In the genomic region with DNA sequence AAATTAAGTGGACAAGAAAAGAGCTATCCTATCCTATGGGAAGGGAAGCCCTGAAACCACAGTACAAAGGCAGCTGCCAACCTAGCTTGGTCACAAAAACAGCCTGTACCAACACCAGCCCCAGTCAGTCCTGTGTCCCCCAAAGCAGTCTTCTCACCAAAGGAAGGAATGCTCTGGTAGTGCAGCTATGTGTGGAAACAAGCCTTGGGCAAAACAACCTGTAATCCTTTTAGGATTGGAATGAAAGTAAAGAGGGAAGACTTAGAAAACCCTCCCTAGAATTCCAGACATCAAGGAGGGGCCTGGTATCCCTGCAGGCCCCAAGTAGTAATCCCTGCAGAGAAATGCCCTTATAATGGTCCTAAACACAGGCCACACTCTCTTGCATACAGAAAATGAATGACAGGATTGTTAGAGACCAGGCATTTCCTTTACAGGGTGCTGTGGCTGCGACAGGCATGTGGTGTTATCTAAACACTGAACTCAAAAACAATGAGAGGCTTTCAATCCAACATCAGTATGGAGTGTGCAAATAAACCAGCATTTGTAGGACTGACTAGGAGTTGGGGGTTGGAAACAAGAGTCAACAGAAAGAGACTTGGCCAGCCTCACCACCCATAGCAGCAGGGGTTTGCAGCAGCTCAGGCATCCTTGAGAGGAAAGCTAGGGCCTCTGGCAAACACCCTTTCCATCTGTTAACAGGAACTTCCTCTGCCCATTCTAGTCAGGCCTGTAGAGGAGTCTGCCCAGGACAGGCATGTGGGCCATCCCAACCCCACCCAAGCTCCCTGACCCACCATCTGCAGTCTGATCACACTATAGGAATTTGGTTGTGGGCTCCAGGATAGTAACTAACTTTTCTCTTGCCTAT, we compare ENCODE assay signal across 9 cellular contexts. TPM values are rescaled to one million over a fixed set of nuclear protein-coding genes. Genes with fewer than 3 reads are reported as not detected.
A peak's percentile ranks its signal among the peaks of the same experiment; 100 is the strongest.
DNase-seq lines count a peak whose midpoint lies in the region; ATAC-seq and TF ChIP-seq lines count a peak whose summit lies in the region.
"Had no signal": no experiment of that assay in that cellular context is flagged by ENCODE, and none has a peak within 500 bp of the region (broad histone marks: within the 10 kb centered on the region; RNA-seq: fewer than 3 reads in every experiment).

No MANE protein-coding gene starts in this region.

- H3K9me3 ChIP-seq in A673 (ENCODE audit: low read depth, low read length, poor library complexity, severe bottlenecking) (no peaks in the 10 kb centered on the region), lower lobe of right lung (no peaks in the 10 kb centered on the region)

- in situ Hi-C loops in brain microvascular endothelial cell (cut with HindIII; ENCODE audit: low pct_ligation_motif_present, low sequenced_read_pairs) (loop anchor here (25.0 kb wide), 1 partner anchor 206 kb away; no protein-coding TSS in a partner anchor), GM13976 (cut with MboI; ENCODE audit: low sequenced_read_pairs, unreplicated experiment) (loop anchor here (10.0 kb wide), 1 partner anchor 179 kb away; no protein-coding TSS in a partner anchor)

- peak; percentile 76 for ATAC-seq in lower lobe of right lung
- ATAC-seq in HG02970 (IDR thresholded peaks at IDR 0.05; ENCODE audit: low FRiP score, unreplicated experiment): no peak
- ATAC-seq in GM18511 (IDR thresholded peaks at IDR 0.05; ENCODE audit: unreplicated experiment): no peak

- intact Hi-C loops in A673 (cut with micrococcal nuclease; ENCODE audit: unreplicated experiment) (no loop called here), lower lobe of right lung (cut with DNase I) (no loop called here)

- H3K4me3 ChIP-seq in A673 (ENCODE audit: low read depth, low read length, poor library complexity, severe bottlenecking) (no peak overlapping the region), brain microvascular endothelial cell (ENCODE audit: low read depth, low read length) (no peak overlapping the region), lower lobe of right lung (no peak overlapping the region)

- BruUV-seq in A673 (replicated peaks; lab: Mats Ljungman, UMichigan): no TSS peak

- DNase-seq in A673 (ENCODE audit: low spot score) (peak; percentile 12), HT1080 (ENCODE audit: low read depth) (peak; percentile 94), brain microvascular endothelial cell (peak; percentile 76), lower lobe of right lung (no peak), GM13976 (ENCODE audit: low spot score) (no peak)
- no peak for DNase-seq in stimulated activated CD4-positive, alpha-beta T cell treated with anti-CD3 and anti-CD28 coated beads, Interleukin-15, amount 100 ng/mL, for 24 hours
- DNase-seq: activated T-cell treated with anti-CD3 and anti-CD28 coated beads, Interleukin-2, amount 50 U/mL, for 48 hours had no signal

- H3K27ac ChIP-seq in A673 (ENCODE audit: low read depth, low read length, poor library complexity, severe bottlenecking) (no peak overlapping the region), brain microvascular endothelial cell (peak overlapping the region; percentile 91), lower lobe of right lung (peak overlapping the region; percentile 46)

- H3K36me3 ChIP-seq in A673 (ENCODE audit: insufficient read depth, low read length, poor library complexity, severe bottlenecking) (peaks cover 15% of the 10 kb centered on the region), brain microvascular endothelial cell (replicated peaks) (peaks cover 12% of the 10 kb centered on the region), lower lobe of right lung (peaks cover 45% of the 10 kb centered on the region)

- TF ChIP-seq CTCF in A673 (conservative IDR thresholded peaks at IDR 0.05; ENCODE audit: low read depth, low read length) (no peak), brain microvascular endothelial cell (IDR thresholded peaks at IDR 0.05; ENCODE audit: low read depth, low read length, missing control alignments) (no peak), lower lobe of right lung (IDR thresholded peaks at IDR 0.05) (no peak), GM13976 (IDR thresholded peaks at IDR 0.05; ENCODE audit: borderline replicate concordance, control extremely low read depth, extremely low read depth, insufficient read depth, missing control alignments) (no peak)

- POLR2A ChIA-PET in A673 (lab: Charles Lee; ENCODE audit: low non-redundant PET): interaction anchor here (0.7 kb wide), 1 partner anchor 251 kb away, joined by 3 read pairs; no protein-coding TSS in a partner anchor

- H3K27me3 ChIP-seq in A673 (replicated peaks; ENCODE audit: insufficient read depth, low read depth, low read length, poor library complexity) (no peaks in the 10 kb centered on the region), brain microvascular endothelial cell (replicated peaks) (no peaks in the 10 kb centered on the region), lower lobe of right lung (ENCODE audit: low read depth) (no peaks in the 10 kb centered on the region)

- CTCF ChIA-PET in A673 (lab: Charles Lee): no interaction called here

- peaks cover 4% of the 10 kb centered on the region for H3K4me1 ChIP-seq in A673 (ENCODE audit: insufficient read depth, low read length, poor library complexity, severe bottlenecking)
- peaks cover 21% of the 10 kb centered on the region for H3K4me1 ChIP-seq in lower lobe of right lung

RNA-seq across cellular contexts. Expression of gene DCAF5, which starts 59.1 kb away (rescaled TPM):
- total RNA-seq in A673 (2021): 22.0 and 26.8 TPM in 2 replicates
- 7.7 and 9.5 TPM in 2 replicates for total RNA-seq in HT1080 (2014; rRNA removed; shearing (Covaris generic))
- 11.5 and 14.9 TPM in 2 replicates for polyA plus RNA-seq in HT1080 (2015; cell fraction: cytosol; rRNA removed)
- polyA plus RNA-seq in HT1080 (2015; cell fraction: nucleus; rRNA removed): 37.7 and 43.8 TPM in 2 replicates
- total RNA-seq in lower lobe of right lung: 54.5 TPM

Comparison
In these comparisons a context has a peak if more than half of its experiments do, and no peak if none do; other contexts are left out.
1. DNase-seq: peak in A673 (single experiment), HT1080 (single experiment) and brain microvascular endothelial cell (single experiment); none in lower lobe of right lung (single experiment), GM13976 (single experiment) and stimulated activated CD4-positive, alpha-beta T cell treated with anti-CD3 and anti-CD28 coated beads, Interleukin-15, amount 100 ng/mL, for 24 hours (single experiment).
2. ATAC-seq: peak in lower lobe of right lung (2 of 2); none in HG02970 (single experiment) and GM18511 (single experiment).